8 cellular contexts compared by ENCODE assay signal in the genomic region with DNA sequence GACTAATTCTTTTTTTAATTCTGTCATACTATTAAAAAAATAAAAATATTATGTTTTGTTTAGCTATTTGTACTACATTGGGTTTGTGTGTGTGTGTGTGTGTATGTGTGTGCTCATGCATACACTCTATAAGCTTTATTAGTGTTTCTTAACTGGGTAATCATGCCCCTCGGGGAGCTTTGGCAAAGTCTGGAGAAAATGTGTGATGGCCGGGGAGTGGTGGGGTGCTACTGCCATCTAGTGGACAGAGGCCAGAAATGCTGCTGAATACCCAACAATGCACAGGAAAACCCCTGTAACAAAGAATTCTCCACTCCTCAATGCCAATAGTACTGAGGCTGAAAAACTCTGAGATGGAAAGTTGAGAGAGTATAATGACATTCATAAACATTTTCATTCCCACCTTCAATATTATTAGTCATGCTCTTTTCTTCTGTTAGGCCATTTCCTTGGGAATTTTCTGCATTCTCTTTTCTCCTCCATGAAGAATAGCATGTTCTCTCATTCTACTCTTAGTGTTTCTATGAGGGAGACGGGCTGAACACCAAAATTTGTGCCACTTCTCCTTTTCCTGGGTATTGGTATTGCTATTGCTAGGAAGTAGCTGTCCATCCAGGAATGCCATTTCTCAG.
DNase-seq lines count a peak whose midpoint lies in the region; ATAC-seq and TF ChIP-seq lines count a peak whose summit lies in the region.

No MANE protein-coding gene starts in this region.

- no peak overlapping the region for H3K9ac ChIP-seq in SK-N-MC (ENCODE audit: insufficient read length)

- H3K36me3 ChIP-seq in SK-N-MC (ENCODE audit: insufficient read depth, low read length) = no peaks in the 10 kb centered on the region
- no peaks in the 10 kb centered on the region for H3K36me3 ChIP-seq in vagina

- peaks cover 3% of the 10 kb centered on the region for H3K4me1 Mint-ChIP-seq in progenitor cell of endocrine pancreas (ENCODE audit: low read depth)

- H3K4me1 ChIP-seq in vagina = no peaks in the 10 kb centered on the region

- H3K27ac Mint-ChIP-seq in progenitor cell of endocrine pancreas = no peak overlapping the region

- H3K27ac ChIP-seq in SK-N-MC (no peak overlapping the region), vagina (no peak overlapping the region)

- H3K9me3 Mint-ChIP-seq in progenitor cell of endocrine pancreas (ENCODE audit: low read depth) = peaks cover 22% of the 10 kb centered on the region

- H3K4me3 ChIP-seq in SK-N-MC = no peak overlapping the region
- no peak overlapping the region for H3K4me3 ChIP-seq in vagina

- intact Hi-C loops in Right ventricle myocardium superior (cut with DNase I) (loop anchor here (2.0 to 10.0 kb wide), 2 partner anchors 209 to 339 kb away; no protein-coding TSS in a partner anchor), vagina (cut with DNase I) (loop anchor here (5.0 kb wide), 1 partner anchor 212 kb away; no protein-coding TSS in a partner anchor)

- peak; percentile 95 for TF ChIP-seq CTCF in progenitor cell of endocrine pancreas (IDR thresholded peaks at IDR 0.05; ENCODE audit: unreplicated experiment)
- TF ChIP-seq CTCF in vagina (IDR thresholded peaks at IDR 0.05) = peak; percentile 85 to 96 (median 88)

- ATAC-seq in GM21786 (IDR thresholded peaks at IDR 0.05; ENCODE audit: unreplicated experiment) (peak; percentile 92), Right ventricle myocardium superior (ENCODE audit: poor library complexity) (peak; percentile 88)

- H3K9me3 ChIP-seq in SK-N-MC (ENCODE audit: low read depth, low read length) (no peaks in the 10 kb centered on the region), vagina (peaks cover 4% of the 10 kb centered on the region)

- no peaks in the 10 kb centered on the region for H3K27me3 ChIP-seq in vagina

- TF ChIP-seq POLR2A in vagina (IDR thresholded peaks at IDR 0.05) = no peak

- H3K27me3 Mint-ChIP-seq in progenitor cell of endocrine pancreas = no peaks in the 10 kb centered on the region

- peak; percentile 77 for DNase-seq in ELF-1 (ENCODE audit: low read depth, low spot score)
- peak; percentile 59 for DNase-seq in LHCN-M2 (ENCODE audit: low read depth)
- peak; percentile 42 for DNase-seq in SK-N-MC (ENCODE audit: low read depth, low spot score)
- peak; percentile 50 for DNase-seq in activated naive CD4-positive, alpha-beta T cell treated with anti-CD3 and anti-CD28 coated beads, Interleukin-2, amount 50 U/mL, for 16 hours
- DNase-seq in Right ventricle myocardium superior = peak; percentile 58
- peak; percentile 51 for DNase-seq in progenitor cell of endocrine pancreas (ENCODE audit: low spot score, unreplicated experiment)
- no peak for DNase-seq in vagina (ENCODE audit: extremely low spot score in 2 of 2)

- peaks cover 34% of the 10 kb centered on the region for H3K36me3 Mint-ChIP-seq in progenitor cell of endocrine pancreas (ENCODE audit: insufficient read depth)

- no peak overlapping the region for H3K4me3 Mint-ChIP-seq in progenitor cell of endocrine pancreas (ENCODE audit: low read depth)

Comparison
In these comparisons a context has a peak if more than half of its experiments do, and no peak if none do; other contexts are left out.
1. DNase-seq: peak in ELF-1 (single experiment), LHCN-M2 (single experiment), SK-N-MC (single experiment), activated naive CD4-positive, alpha-beta T cell treated with anti-CD3 and anti-CD28 coated beads, Interleukin-2, amount 50 U/mL, for 16 hours (single experiment), Right ventricle myocardium superior (single experiment) and progenitor cell of endocrine pancreas (single experiment); none in vagina (0 of 2).